Comparison of ENCODE assay signal across 8 cellular contexts in the genomic region with DNA sequence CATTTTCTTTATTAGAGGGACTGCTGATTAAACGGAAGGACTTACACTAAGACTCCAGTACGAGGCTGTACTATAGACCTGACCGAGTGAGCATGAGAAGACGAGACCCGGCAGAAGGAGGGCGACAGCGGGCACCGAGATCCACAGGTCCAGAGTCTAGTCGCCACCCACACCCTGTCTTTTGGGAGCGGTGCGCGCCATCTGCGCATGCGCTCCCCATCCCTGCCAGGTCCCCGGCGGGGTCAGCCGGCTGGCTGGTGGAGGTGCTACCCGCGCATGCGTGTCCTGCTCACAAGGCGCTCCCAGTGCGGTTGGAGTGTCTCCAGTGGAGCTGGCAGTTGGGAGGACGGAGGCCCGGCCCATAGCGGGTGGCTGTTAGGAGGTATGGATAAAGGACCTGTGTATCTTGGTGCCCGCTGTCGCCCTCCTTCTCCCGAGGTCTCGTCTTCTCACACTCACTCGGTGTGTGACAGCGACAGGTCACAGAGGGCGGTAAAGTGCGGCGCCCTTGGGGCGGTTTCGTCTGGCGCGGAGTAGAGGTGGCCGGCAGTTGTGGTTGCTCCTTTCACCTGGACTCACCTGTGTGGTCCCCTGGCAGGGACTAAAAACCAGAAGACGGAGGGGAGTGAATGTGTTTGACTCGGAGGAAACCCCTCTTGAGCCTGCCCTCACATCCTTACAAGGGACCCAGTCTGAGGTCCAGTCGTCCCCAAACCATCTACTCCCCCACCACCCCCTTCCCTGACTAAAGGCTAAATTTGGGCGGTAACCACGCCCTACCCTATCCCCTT. TPM values are rescaled to one million over a fixed set of nuclear protein-coding genes. Genes with fewer than 3 reads are reported as not detected.
A peak's percentile ranks its signal among the peaks of the same experiment; 100 is the strongest.
DNase-seq lines count a peak whose midpoint lies in the region; ATAC-seq and TF ChIP-seq lines count a peak whose summit lies in the region.

No MANE protein-coding gene starts in this region.

- TF ChIP-seq POLR2A in ovary (IDR thresholded peaks at IDR 0.05) (no peak), thyroid gland (IDR thresholded peaks at IDR 0.05) (peak in 1 of 2 donors; percentile 23)

- H3K27me3 ChIP-seq in GM23338 (ENCODE audit: insufficient read depth), result peaks cover 21% of the 10 kb centered on the region
- H3K27me3 ChIP-seq in MM.1S (replicated peaks; ENCODE audit: insufficient read depth, low read length), result no peaks in the 10 kb centered on the region
- no peaks in the 10 kb centered on the region for H3K27me3 ChIP-seq in SJSA1 (replicated peaks)
- no peaks in the 10 kb centered on the region for H3K27me3 ChIP-seq in ovary
- peaks cover 4% of the 10 kb centered on the region for H3K27me3 ChIP-seq in thyroid gland

- peak; percentile 91 for ATAC-seq in GM23338

- peak overlapping the region; percentile 86 for H3K4me2 ChIP-seq in GM23338
- peak overlapping the region; percentile 86 for H3K4me2 ChIP-seq in MM.1S (ENCODE audit: low read depth, low read length)

- H3K36me3 Mint-ChIP-seq in GM23338 (ENCODE audit: low read depth), result no peaks in the 10 kb centered on the region
- no peaks in the 10 kb centered on the region for H3K36me3 Mint-ChIP-seq in activated naive CD4-positive, alpha-beta T cell treated with anti-CD3 and anti-CD28 coated beads, Interleukin-2, amount 50 U/mL, for 24 hours

- H2AFZ ChIP-seq in GM23338, result peak overlapping the region; percentile 96
- peak overlapping the region; percentile 67 for H2AFZ ChIP-seq in MM.1S (ENCODE audit: low read length)

- H3F3A ChIP-seq in GM23338 (replicated peaks; ENCODE audit: low read depth), result no peaks in the 10 kb centered on the region
- H3F3A ChIP-seq in MM.1S (ENCODE audit: insufficient read depth, low read length), result no peaks in the 10 kb centered on the region

- H3K36me3 ChIP-seq in GM23338 (ENCODE audit: insufficient read depth), result no peaks in the 10 kb centered on the region
- H3K36me3 ChIP-seq in MM.1S (replicated peaks; ENCODE audit: insufficient read depth, low read length), result no peaks in the 10 kb centered on the region
- no peaks in the 10 kb centered on the region for H3K36me3 ChIP-seq in SJSA1
- no peaks in the 10 kb centered on the region for H3K36me3 ChIP-seq in ovary
- no peaks in the 10 kb centered on the region for H3K36me3 ChIP-seq in thyroid gland

- H3K4me3 ChIP-seq in GM23338 (peak overlapping the region; percentile 63), MM.1S (ENCODE audit: low read length) (peak overlapping the region; percentile 63), SJSA1 (peak overlapping the region; percentile 27), ovary (peak overlapping the region; percentile 27), thyroid gland (replicated peaks in 1 of 3) (peak overlapping the region in 1 of 3 donors; percentile 16)

- DNase-seq in DMS114 treated with DMSO at 0.1 percent for 48 hours (lab: John Stamatoyannopoulos, UW; ENCODE audit: unreplicated experiment), result peak; percentile 8
- peak; percentile 78 for DNase-seq in GM23338 (ENCODE audit: low spot score)
- peak; percentile 80 for DNase-seq in MM.1S
- DNase-seq in SJSA1 (ENCODE audit: low read depth in 1 of 2, low spot score in 2 of 2), result peak; percentile 46 to 76
- DNase-seq in head of caudate nucleus, result peak; percentile 17 to 89 (median 74)
- DNase-seq in ovary, result peak; percentile 71 to 81 (median 79)
- DNase-seq in thyroid gland, result peak; percentile 73 to 77

- H3K4me3 Mint-ChIP-seq in GM23338, result peak overlapping the region; percentile 77
- peak overlapping the region; percentile 82 for H3K4me3 Mint-ChIP-seq in activated naive CD4-positive, alpha-beta T cell treated with anti-CD3 and anti-CD28 coated beads, Interleukin-2, amount 50 U/mL, for 24 hours

- TF ChIP-seq CTCF in GM23338 (conservative IDR thresholded peaks at IDR 0.05; ENCODE audit: low read depth in 2 of 2) (no peak; a peak in 1 of 4 replicates), MM.1S (IDR thresholded peaks at IDR 0.05; ENCODE audit: low read length) (no peak; the same call in 1 of the 2 replicates), ovary (IDR thresholded peaks at IDR 0.05) (peak in 1 of 3 donors; percentile 5), thyroid gland (IDR thresholded peaks at IDR 0.05) (no peak)

- H3K9me2 ChIP-seq in GM23338 (ENCODE audit: insufficient read depth) (no peaks in the 10 kb centered on the region), MM.1S (replicated peaks; ENCODE audit: insufficient read depth, low read length) (no peaks in the 10 kb centered on the region)

- no peaks in the 10 kb centered on the region for H3K9me3 Mint-ChIP-seq in GM23338
- no peaks in the 10 kb centered on the region for H3K9me3 Mint-ChIP-seq in activated naive CD4-positive, alpha-beta T cell treated with anti-CD3 and anti-CD28 coated beads, Interleukin-2, amount 50 U/mL, for 24 hours

- 18 to 28% (median 20%) methylated on average over 41 to 44 of the region's 44 CpGs for WGBS in ovary, 3 donors
- 0 to 11% methylated on average over 5 to 9 of the region's 44 CpGs for WGBS in thyroid gland, 2 donors

- no peaks in the 10 kb centered on the region for H3K79me2 ChIP-seq in GM23338 (replicated peaks; ENCODE audit: insufficient read depth)
- H3K79me2 ChIP-seq in MM.1S (ENCODE audit: low read length), result no peaks in the 10 kb centered on the region

- intact Hi-C loops in head of caudate nucleus (cut with DNase I) (no loop called here), ovary (cut with DNase I) (loop anchor here in 1 of 4 donors (5.0 kb wide), 1 partner anchor 119 kb away; no protein-coding TSS in a partner anchor), thyroid gland (cut with DNase I) (no loop called here)

- H3K9ac ChIP-seq in MM.1S (ENCODE audit: low read length), result peak overlapping the region; percentile 49; the same call in 1 of the 2 replicates

- no peak overlapping the region for H3K27ac Mint-ChIP-seq in GM23338
- H3K27ac Mint-ChIP-seq in activated naive CD4-positive, alpha-beta T cell treated with anti-CD3 and anti-CD28 coated beads, Interleukin-2, amount 50 U/mL, for 24 hours, result no peak overlapping the region

- H3K27ac ChIP-seq in GM23338 (ENCODE audit: low read depth) (no peak overlapping the region), MM.1S (ENCODE audit: low read length) (no peak overlapping the region), SJSA1 (no peak overlapping the region), ovary (no peak overlapping the region), thyroid gland (no peak overlapping the region)

- H3K4me1 ChIP-seq in GM23338 (ENCODE audit: insufficient read depth) (peaks cover 6% of the 10 kb centered on the region; the same call in 1 of the 2 replicates), MM.1S (ENCODE audit: low read length) (0 out of 2 replicates have a peak, but pooled peaks cover 3% of the 10 kb centered on the region), SJSA1 (replicated peaks) (peaks cover 10% of the 10 kb centered on the region), ovary (ENCODE audit: insufficient read depth) (peaks cover 2% of the 10 kb centered on the region), thyroid gland (no peaks in the 10 kb centered on the region)

- H3K9me3 ChIP-seq in MM.1S (replicated peaks; ENCODE audit: insufficient read depth, low read length) (no peaks in the 10 kb centered on the region), SJSA1 (replicated peaks) (no peaks in the 10 kb centered on the region), ovary (no peaks in the 10 kb centered on the region), thyroid gland (no peaks in the 10 kb centered on the region)

- H3K4me1 Mint-ChIP-seq in GM23338, result peaks cover 3% of the 10 kb centered on the region
- peaks cover 5% of the 10 kb centered on the region for H3K4me1 Mint-ChIP-seq in activated naive CD4-positive, alpha-beta T cell treated with anti-CD3 and anti-CD28 coated beads, Interleukin-2, amount 50 U/mL, for 24 hours

- H4K20me1 ChIP-seq in GM23338 (replicated peaks; ENCODE audit: insufficient read depth), result no peaks in the 10 kb centered on the region
- no peaks in the 10 kb centered on the region for H4K20me1 ChIP-seq in MM.1S (ENCODE audit: insufficient read depth, low read length)

- H3K27me3 Mint-ChIP-seq in GM23338 (ENCODE audit: insufficient read depth, low read depth, poor library complexity), result peaks cover 8% of the 10 kb centered on the region
- no peaks in the 10 kb centered on the region for H3K27me3 Mint-ChIP-seq in activated naive CD4-positive, alpha-beta T cell treated with anti-CD3 and anti-CD28 coated beads, Interleukin-2, amount 50 U/mL, for 24 hours

- no peak for TF ChIP-seq EP300 in ovary (IDR thresholded peaks at IDR 0.05)

TF ChIP-seq in GM23338, 12 proteins besides CTCF, POLR2A, EP300 and RAD21:
- TF ChIP-seq NANOG (IDR thresholded peaks at IDR 0.05; ENCODE audit: borderline replicate concordance) (no peak), ZNF114 (CRISPR knock-in tag; IDR thresholded peaks at IDR 0.05) (no peak), POLR2AphosphoS5 (IDR thresholded peaks at IDR 0.05; ENCODE audit: low read depth) (peak; percentile 42), EZH2 (IDR thresholded peaks at IDR 0.05; ENCODE audit: low read depth, unreplicated experiment) (no peak), ZNF331 (CRISPR knock-in tag; IDR thresholded peaks at IDR 0.05; ENCODE audit: low read depth) (no peak)

RNA-seq across cellular contexts. Expression of gene HSD17B10, which starts 7.6 kb away (rescaled TPM):
- total RNA-seq in GM23338 (2014; rRNA removed; shearing (Covaris generic)), result 78.1 and 78.9 TPM in 2 replicates
- polyA plus RNA-seq in GM23338 (2016; fragmentation: Nextera tagmentation; extraction: Ambion mirVana) (121 TPM in 2 replicates), ovary (10 to 100 TPM; 48.5 to 85.1 TPM)
- 196 and 212 TPM in 2 replicates for total RNA-seq in SJSA1 (2014; rRNA removed; shearing (Covaris generic))
- total RNA-seq in ovary (100 to 1,000 TPM in 1 of 7 donors, 10 to 100 TPM in 6; 46.0 to 127 (median 89.5) TPM), thyroid gland (100 to 1,000 TPM in 2 of 4 donors, 10 to 100 TPM in 2; 88.8 to 122 (median 104) TPM)

RNA-seq across cellular contexts. Expression of gene RIBC1, which starts 19.1 kb away (rescaled TPM):
- 0.39 and 0.45 TPM in 2 replicates for total RNA-seq in GM23338 (2014; rRNA removed; shearing (Covaris generic))
- polyA plus RNA-seq in GM23338 (2016; fragmentation: Nextera tagmentation; extraction: Ambion mirVana) (0.37 and 0.55 TPM in 2 replicates), ovary (1 to 10 TPM; 2.1 to 2.8 TPM)
- total RNA-seq in SJSA1 (2014; rRNA removed; shearing (Covaris generic)), result 0.39 and 2.5 TPM in 2 replicates
- total RNA-seq in ovary (10 to 100 TPM in 1 of 7 donors, 1 to 10 TPM in 6; 1.8 to 25.2 (median 2.6) TPM), thyroid gland (1 to 10 TPM; 1.4 to 3.8 (median 3.0) TPM)

RNA-seq across cellular contexts. Expression of gene SMC1A, which starts 19.3 kb away (rescaled TPM):
- 43.5 and 63.3 TPM in 2 replicates for total RNA-seq in GM23338 (2014; rRNA removed; shearing (Covaris generic))
- polyA plus RNA-seq in GM23338 (2016; fragmentation: Nextera tagmentation; extraction: Ambion mirVana) (59.0 and 69.0 TPM in 2 replicates), ovary (10 to 100 TPM; 12.7 to 65.1 TPM)
- total RNA-seq in SJSA1 (2014; rRNA removed; shearing (Covaris generic)), result 34.4 and 43.9 TPM in 2 replicates
- total RNA-seq in ovary (10 to 100 TPM; 21.8 to 72.4 (median 57.0) TPM), thyroid gland (10 to 100 TPM; 35.0 to 43.7 (median 36.9) TPM)

Comparison
In these comparisons a context has a peak if more than half of its experiments do, and no peak if none do; other contexts are left out.
1. DNase-seq: peak in every context shown above with its lines; median percentile 80 in MM.1S; 79 in ovary; 78 in GM23338; 75 in thyroid gland; 74 in head of caudate nucleus; 61 in SJSA1; 8 in DMS114 treated with DMSO at 0.1 percent for 48 hours.